8 cellular contexts compared by ENCODE assay signal in genomic region chr7:30412810-30413504, GRCh38.
DNase-seq lines count a peak whose midpoint lies in the region; ATAC-seq, FAIRE-seq and TF ChIP-seq lines count a peak whose summit lies in the region.

No MANE protein-coding gene starts in this region.

- FAIRE-seq in D721Med (lab: Jason Lieb, UNC), result no peak

- no peak overlapping the region for H3K4me3 ChIP-seq in RWPE2 (ENCODE audit: severe bottlenecking)

- H3K27ac ChIP-seq in RWPE2 (ENCODE audit: poor library complexity, severe bottlenecking), result no peak overlapping the region

- no peaks in the 10 kb centered on the region for H3K36me3 ChIP-seq in RWPE2 (ENCODE audit: low read depth)

- H3K9me3 ChIP-seq in RWPE2 (ENCODE audit: severe bottlenecking), result no peaks in the 10 kb centered on the region

- ATAC-seq in RWPE2 (ENCODE audit: low read depth) (peak; percentile 89), GM21423 (IDR thresholded peaks at IDR 0.05; ENCODE audit: unreplicated experiment) (no peak)

- no peak for TF ChIP-seq POLR2A in erythroblast (IDR thresholded peaks at IDR 0.05; ENCODE audit: low read length)

- H3K4me1 ChIP-seq in RWPE2 (ENCODE audit: insufficient read depth, poor library complexity, severe bottlenecking), result peaks cover 2% of the 10 kb centered on the region

- no peaks in the 10 kb centered on the region for H3K27me3 ChIP-seq in RWPE2 (ENCODE audit: insufficient read depth, poor library complexity, severe bottlenecking)

- TF ChIP-seq CTCF in D721Med (IDR thresholded peaks at IDR 0.05; ENCODE audit: insufficient read depth, missing control alignments), result peak; percentile 55
- TF ChIP-seq CTCF in RWPE2 (IDR thresholded peaks at IDR 0.05; ENCODE audit: poor library complexity, severe bottlenecking), result peak; percentile 78

- DNase-seq in D721Med (ENCODE audit: insufficient read length, low spot score) (no peak), HT1080 (ENCODE audit: low read depth) (peak; percentile 78), RWPE2 (ENCODE audit: low spot score) (no peak), erythroblast (lab: John Stamatoyannopoulos, UW) (peak; percentile 58 to 68), midbrain (lab: John Stamatoyannopoulos, UW) (peak; percentile 70), activated T-cell treated with anti-CD3 and anti-CD28 coated beads for 4 hours (no peak)
- DNase-seq in NK-92 treated with Interleukin-12 subunit alpha and Interleukin-12 subunit beta, amount 100 ng/mL, for 24 hours (lab: John Stamatoyannopoulos, UW), result no peak

Comparison
In these comparisons a context has a peak if more than half of its experiments do, and no peak if none do; other contexts are left out.
1. DNase-seq: peak in HT1080 (single experiment), erythroblast (2 of 2) and midbrain (single experiment); none in D721Med (single experiment), RWPE2 (single experiment), NK-92 treated with Interleukin-12 subunit alpha and Interleukin-12 subunit beta, amount 100 ng/mL, for 24 hours (single experiment) and activated T-cell treated with anti-CD3 and anti-CD28 coated beads for 4 hours (single experiment).